ENCODE assay signal across 11 cellular contexts in genomic region chr13:110520431-110521295, GRCh38. TPM values are rescaled to one million over a fixed set of nuclear protein-coding genes. Genes with fewer than 3 reads are reported as not detected.
DNase-seq lines count a peak whose midpoint lies in the region; ATAC-seq, FAIRE-seq and TF ChIP-seq lines count a peak whose summit lies in the region.
"Had no signal": no experiment of that assay in that cellular context is flagged by ENCODE, and none has a peak within 500 bp of the region (broad histone marks: within the 10 kb centered on the region; RNA-seq: fewer than 3 reads in every experiment).

No MANE protein-coding gene starts in this region.

- TF ChIP-seq CTCF in AG10803 (conservative IDR thresholded peaks at IDR 0.05; ENCODE audit: low read length), result no peak
- TF ChIP-seq CTCF in RWPE1 (conservative IDR thresholded peaks at IDR 0.05; ENCODE audit: low read depth), result no peak
- TF ChIP-seq CTCF in osteoblast (IDR thresholded peaks at IDR 0.05; ENCODE audit: extremely low read depth, low read depth, low read length), result no peak
- no peak for TF ChIP-seq CTCF in prostate gland (IDR thresholded peaks at IDR 0.05)

- 0 out of 2 replicates have a peak overlapping the region, but pooled peaks have one; percentile 8 for H3K27ac ChIP-seq in RWPE1
- H3K27ac ChIP-seq in osteoblast (ENCODE audit: low read depth, low read length), result peak overlapping the region; percentile 49
- peak overlapping the region in 1 of 2 donors; percentile 41 for H3K27ac ChIP-seq in prostate gland

- FAIRE-seq in GM19239 (lab: Jason Lieb, UNC), result no peak

- intact Hi-C loops in prostate gland (cut with DNase I), result loop anchor here (5.0 kb wide), 1 partner anchor 37 kb away; no protein-coding TSS in a partner anchor

- H2AFZ ChIP-seq in osteoblast (ENCODE audit: low read length), result no peak overlapping the region

- H3K4me3 ChIP-seq in AG10803 (ENCODE audit: low read length), result no peak overlapping the region
- H3K4me3 ChIP-seq in osteoblast (ENCODE audit: insufficient read depth, low read length), result no peak overlapping the region
- H3K4me3 ChIP-seq in prostate gland, result no peak overlapping the region
- H3K4me3 ChIP-seq: HAP-1 had no signal

- peak overlapping the region; percentile 6 for H3K4me2 ChIP-seq in osteoblast (ENCODE audit: insufficient read depth, low read length)

- no peak for TF ChIP-seq POLR2A in prostate gland (IDR thresholded peaks at IDR 0.05)

- CTCF ChIA-PET in RWPE1 (lab: Yijun Ruan, JAX), result interaction anchor here (0.6 kb wide), 2 partner anchors 37 to 46 kb away, joined by 3 to 4 read pairs; no protein-coding TSS in a partner anchor

- POLR2A ChIA-PET in RWPE1 (lab: Yijun Ruan, JAX; ENCODE audit: low non-redundant PET), result no interaction called here

- ATAC-seq in HG02840 (IDR thresholded peaks at IDR 0.05; ENCODE audit: low FRiP score, unreplicated experiment), result no peak
- no peak for ATAC-seq in GM19324 (IDR thresholded peaks at IDR 0.05; ENCODE audit: low FRiP score, unreplicated experiment)

- H3K4me1 ChIP-seq in osteoblast (ENCODE audit: insufficient read depth, low read length), result peaks cover 17% of the 10 kb centered on the region
- H3K4me1 ChIP-seq in prostate gland (replicated peaks), result no peaks in the 10 kb centered on the region
- H3K4me1 ChIP-seq: HAP-1 had no signal

- peaks cover 2% of the 10 kb centered on the region for H4K20me1 ChIP-seq in osteoblast (ENCODE audit: insufficient read depth, low read length)

- H3K36me3 ChIP-seq in osteoblast (ENCODE audit: insufficient read depth, low read length) (no peaks in the 10 kb centered on the region), prostate gland (no peaks in the 10 kb centered on the region)
- H3K36me3 ChIP-seq: HAP-1 had no signal

- WGBS in prostate gland, result 62% methylated on average over 15 of the region's 16 CpGs

- no peaks in the 10 kb centered on the region for H3K79me2 ChIP-seq in osteoblast (ENCODE audit: insufficient read depth, low read length)

- H3K9me3 ChIP-seq in osteoblast (ENCODE audit: low read depth, low read length) (no peaks in the 10 kb centered on the region), prostate gland (no peaks in the 10 kb centered on the region)
- H3K9me3 ChIP-seq: HAP-1 had no signal

- H3K27me3 ChIP-seq in osteoblast (ENCODE audit: insufficient read depth, low read length) (no peaks in the 10 kb centered on the region), prostate gland (replicated peaks; ENCODE audit: insufficient read depth) (no peaks in the 10 kb centered on the region)

- DNase-seq in AG10803 (ENCODE audit: low read depth), result peak; percentile 86
- no peak for DNase-seq in RWPE1 (ENCODE audit: low spot score)
- DNase-seq in fibroblast of the conjunctiva (ENCODE audit: low read depth), result peak; percentile 39
- DNase-seq in osteoblast (ENCODE audit: insufficient read length, low spot score, missing footprints), result peak; percentile 94
- no peak for DNase-seq in GM19239 (ENCODE audit: insufficient read length, low spot score)
- no peak for DNase-seq in prostate gland (ENCODE audit: low spot score)
- DNase-seq: DND-41, NCI-H2227 treated with DMSO at 0.1 percent for 48 hours had no signal

RNA-seq across cellular contexts. Expression of gene RAB20, which starts 40.9 kb away (rescaled TPM):
- total RNA-seq in osteoblast (3.6 and 3.8 TPM in 2 replicates), prostate gland (10 to 100 TPM; 24.0 to 42.1 TPM)

Comparison
In these comparisons a context has a peak if more than half of its experiments do, and no peak if none do; other contexts are left out.
1. DNase-seq: peak in AG10803 (single experiment), fibroblast of the conjunctiva (single experiment) and osteoblast (single experiment); none in RWPE1 (single experiment), GM19239 (single experiment) and prostate gland (single experiment).